ENCODE assay signal across 1 cellular context in the genomic region with DNA sequence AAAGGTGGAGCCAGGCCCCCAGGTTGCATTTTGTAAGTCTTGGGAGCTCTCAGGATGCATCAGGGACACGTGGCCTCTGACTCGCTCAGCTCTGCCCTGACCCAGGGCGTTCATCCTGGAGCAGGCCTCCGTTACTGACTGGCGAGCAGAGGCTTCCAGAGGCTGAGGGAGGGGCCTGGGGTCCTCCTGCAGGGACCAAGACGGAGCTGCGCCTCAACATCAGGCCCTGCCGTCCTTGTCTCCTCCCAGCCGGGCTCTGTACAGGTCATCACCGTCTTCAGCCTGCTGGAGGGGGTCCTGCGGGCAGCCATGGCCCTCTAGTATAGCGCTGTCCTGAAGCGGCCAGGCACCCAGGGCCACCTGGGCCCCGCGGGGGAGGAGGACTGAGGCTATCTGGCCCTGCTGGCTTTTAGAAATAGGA.
TF ChIP-seq lines count a peak whose summit lies in the region.

No MANE protein-coding gene starts in this region.

TF ChIP-seq in GM23338, 12 proteins besides CTCF, POLR2A, EP300 and RAD21 (continued from another document):
- no peak for TF ChIP-seq REST (IDR thresholded peaks at IDR 0.05; ENCODE audit: unreplicated experiment)
- TF ChIP-seq JUNB (IDR thresholded peaks at IDR 0.05; ENCODE audit: unreplicated experiment), result no peak
- TF ChIP-seq NANOG (IDR thresholded peaks at IDR 0.05; ENCODE audit: borderline replicate concordance), result no peak
- no peak for TF ChIP-seq EZH2 (IDR thresholded peaks at IDR 0.05; ENCODE audit: low read depth, unreplicated experiment)
- TF ChIP-seq ZNF462 (CRISPR knock-in tag; IDR thresholded peaks at IDR 0.05), result no peak
